In the genomic region with DNA sequence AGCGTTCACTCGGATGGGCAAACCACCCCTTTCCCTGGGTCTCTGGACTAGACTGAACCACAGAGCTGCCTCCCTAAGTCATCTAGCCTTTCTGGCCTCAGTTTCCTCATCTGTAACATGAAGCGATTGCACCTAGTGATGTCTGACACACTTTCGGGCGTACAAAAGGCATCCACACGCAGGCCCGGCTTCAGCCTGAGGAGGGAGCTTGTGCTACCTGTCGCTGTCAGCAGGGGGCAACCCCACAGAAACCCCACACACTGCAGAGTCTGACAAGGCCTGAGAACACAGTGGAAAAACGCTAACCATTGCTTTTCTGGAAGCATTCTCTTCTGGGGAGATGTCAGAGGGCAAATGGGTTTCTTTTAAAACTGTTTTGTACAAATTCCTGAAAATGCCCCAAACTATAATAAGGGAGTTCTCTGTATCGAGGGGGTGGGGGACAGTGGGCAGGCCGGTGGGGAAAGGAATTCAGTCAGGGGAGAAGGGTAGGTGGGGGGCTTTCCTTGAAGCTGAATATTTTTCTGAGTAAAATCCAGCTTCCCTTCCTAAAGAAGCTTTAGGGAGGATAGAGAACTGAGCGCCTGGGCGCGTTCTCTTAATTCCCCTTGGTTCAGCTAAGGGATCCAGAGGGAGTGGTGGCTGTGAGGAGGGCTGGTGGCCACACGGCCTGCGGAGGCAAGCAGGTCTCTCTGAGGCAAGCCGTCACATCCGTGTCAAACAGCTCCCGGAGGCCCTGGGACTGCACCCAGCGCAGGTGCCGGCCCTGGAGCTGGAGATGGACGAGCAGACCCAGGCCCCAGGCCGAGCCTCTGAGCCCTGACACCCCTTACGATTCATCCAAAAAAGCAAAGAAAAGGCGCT, we compare ENCODE assay signal across 8 cellular contexts. TPM values are rescaled to one million over a fixed set of nuclear protein-coding genes. Genes with fewer than 3 reads are reported as not detected.
DNase-seq lines count a peak whose midpoint lies in the region; ATAC-seq and TF ChIP-seq lines count a peak whose summit lies in the region.

No MANE protein-coding gene starts in this region.

- no peak overlapping the region for H3K4me3 ChIP-seq in HEK293 (ENCODE audit: low read depth, low read length)
- no peak overlapping the region for H3K4me3 ChIP-seq in colonic mucosa
- no peak overlapping the region for H3K4me3 ChIP-seq in right lobe of liver

- no peak overlapping the region for H3K9ac ChIP-seq in colonic mucosa (ENCODE audit: low read depth in 2 of 2, low read length in 2 of 2)

- H3K27me3 ChIP-seq in colonic mucosa: no peaks in the 10 kb centered on the region
- H3K27me3 ChIP-seq in right lobe of liver: no peaks in the 10 kb centered on the region

- H3K4me1 ChIP-seq in HEK293 (ENCODE audit: control insufficient read depth, insufficient read depth, low read length): no peaks in the 10 kb centered on the region
- no peaks in the 10 kb centered on the region for H3K4me1 ChIP-seq in colonic mucosa
- no peaks in the 10 kb centered on the region for H3K4me1 ChIP-seq in right lobe of liver

- no peaks in the 10 kb centered on the region for H3K9me3 ChIP-seq in HEK293 (ENCODE audit: control insufficient read depth, insufficient read depth, low read depth, low read length)
- no peaks in the 10 kb centered on the region for H3K9me3 ChIP-seq in colonic mucosa
- no peaks in the 10 kb centered on the region for H3K9me3 ChIP-seq in right lobe of liver

- intact Hi-C loops in colonic mucosa (cut with DNase I) (loop anchor here (2.0 to 5.0 kb wide), 2 partner anchors 72 to 379 kb away; no protein-coding TSS in a partner anchor), right lobe of liver (cut with DNase I) (no loop called here)

- TF ChIP-seq CTCF in HEK293 (tag by site-specific recombination; IDR thresholded peaks at IDR 0.05) (0 out of 2 replicates have a peak, but pooled peaks have one; percentile 20), colonic mucosa (IDR thresholded peaks at IDR 0.05) (peak; percentile 76), right lobe of liver (IDR thresholded peaks at IDR 0.05) (peak; percentile 66 to 75 (median 72))

- H3K27ac ChIP-seq in HEK293 (ENCODE audit: extremely low read depth, low read depth, low read length) (no peak overlapping the region), colonic mucosa (no peak overlapping the region), right lobe of liver (no peak overlapping the region)

- 57% methylated on average over 16 of the region's 25 CpGs for WGBS in right lobe of liver (ENCODE audit: insufficient coverage, low coverage, low lambda C conversion rate, missing lambda C conversion rate)

- POLR2A ChIA-PET in HEK293 (lab: Yijun Ruan, JAX): interaction anchor here (0.7 kb wide), 1 partner anchor 78 kb away, joined by 5 read pairs; no protein-coding TSS in a partner anchor

- peak; percentile 92 to 96 (median 96) for ATAC-seq in right lobe of liver

- H3K36me3 ChIP-seq in HEK293 (ENCODE audit: control insufficient read depth in 2 of 2, insufficient read depth in 1 of 2, low read length in 2 of 2) (no peaks in the 10 kb centered on the region), colonic mucosa (no peaks in the 10 kb centered on the region), right lobe of liver (no peaks in the 10 kb centered on the region)

- DNase-seq in NCI-H2029 (lab: John Stamatoyannopoulos, UW): peak; percentile 26
- no peak for DNase-seq in NCI-H2029 treated with DMSO at 0.1 percent for 48 hours (lab: John Stamatoyannopoulos, UW)
- DNase-seq in MV-4-11 (lab: John Stamatoyannopoulos, UW): peak; percentile 36
- peak; percentile 8 for DNase-seq in activated CD4-positive, CD25-positive, alpha-beta regulatory T cell treated with anti-CD3 and anti-CD28 coated beads, Interleukin-2, amount 50 U/mL, for 16 hours (ENCODE audit: low read depth, low spot score)
- DNase-seq in colonic mucosa: peak; percentile 57
- peak; percentile 52 to 68 (median 60) for DNase-seq in right lobe of liver
- DNase-seq in stimulated activated CD8-positive, alpha-beta memory T cell treated with anti-CD3 and anti-CD28 coated beads, Interleukin-7, amount 100 ng/mL, for 48 hours (ENCODE audit: extremely low read depth in 1 of 2, low read depth in 1 of 2): peak; percentile 36 to 39

- CTCF ChIA-PET in HEK293 (lab: Yijun Ruan, JAX): interaction anchor here (0.6 to 3.7 kb wide), 29 partner anchors 9 to 892 kb away, joined by 3 to 18 read pairs (median 4); no protein-coding TSS in a partner anchor

- TF ChIP-seq POLR2A in right lobe of liver (IDR thresholded peaks at IDR 0.05): no peak

TF ChIP-seq in HEK293, 187 proteins besides CTCF, POLR2A, EP300 and RAD21:
- TF ChIP-seq ZNF837 (tag by site-specific recombination; IDR thresholded peaks at IDR 0.05) (no peak), ZBTB8A (tag by site-specific recombination; IDR thresholded peaks at IDR 0.05) (0 out of 2 replicates have a peak, but pooled peaks have one; percentile 29)

RNA-seq across cellular contexts. Expression of a gene that starts 0.6 kb away (rescaled TPM):
- not detected for total RNA-seq in colonic mucosa
- total RNA-seq in right lobe of liver: under 1 TPM in 2 of 6 experiments, not detected in 4; 0.09 to 0.22 TPM

Comparison
In these comparisons a context has a peak if more than half of its experiments do, and no peak if none do; other contexts are left out.
1. CTCF ChIP-seq: peak in every context shown above with its lines; median percentile 76 in colonic mucosa; 72 in right lobe of liver; 20 in HEK293.